9 cellular contexts compared by ENCODE assay signal in genomic region chr7:50660040-50660829, GRCh38.
DNase-seq lines count a peak whose midpoint lies in the region; ATAC-seq lines count a peak whose summit lies in the region.
"Had no signal": no experiment of that assay in that cellular context is flagged by ENCODE, and none has a peak within 500 bp of the region (broad histone marks: within the 10 kb centered on the region; RNA-seq: fewer than 3 reads in every experiment).

No MANE protein-coding gene starts in this region.

- H3K4me3 Mint-ChIP-seq in immature natural killer cell = peak overlapping the region; percentile 82 to 96 (median 88)
- peak overlapping the region; percentile 81 for H3K4me3 Mint-ChIP-seq in stimulated activated effector memory CD8-positive, alpha-beta T cell treated with anti-CD3 and anti-CD28 coated beads, Interleukin-12 subunit alpha, Interleukin-12 subunit beta, amount 100 ng/mL, for 72 hours

- peaks cover 49 to 50% of the 10 kb centered on the region in 2 donors for H3K4me1 Mint-ChIP-seq in immature natural killer cell
- peaks cover 60% of the 10 kb centered on the region for H3K4me1 Mint-ChIP-seq in stimulated activated effector memory CD8-positive, alpha-beta T cell treated with anti-CD3 and anti-CD28 coated beads, Interleukin-12 subunit alpha, Interleukin-12 subunit beta, amount 100 ng/mL, for 72 hours

- peak; percentile 21 for ATAC-seq in HG03196 (IDR thresholded peaks at IDR 0.05; ENCODE audit: unreplicated experiment)
- peak; percentile 64 for ATAC-seq in stimulated activated effector memory CD8-positive, alpha-beta T cell treated with anti-CD3 and anti-CD28 coated beads, Interleukin-12 subunit alpha, Interleukin-12 subunit beta, amount 100 ng/mL, for 72 hours
- ATAC-seq in GM21515 (IDR thresholded peaks at IDR 0.05; ENCODE audit: unreplicated experiment) = no peak
- no peak for ATAC-seq in GM19035 (IDR thresholded peaks at IDR 0.05; ENCODE audit: unreplicated experiment)

- H3K27me3 Mint-ChIP-seq in immature natural killer cell (ENCODE audit: low read depth in 3 of 3) = peaks cover 5 to 9% (median 8%) of the 10 kb centered on the region in 3 donors

- H3K27ac Mint-ChIP-seq in immature natural killer cell = peak overlapping the region; percentile 76 to 96 (median 90)
- peak overlapping the region; percentile 83 for H3K27ac Mint-ChIP-seq in stimulated activated effector memory CD8-positive, alpha-beta T cell treated with anti-CD3 and anti-CD28 coated beads, Interleukin-12 subunit alpha, Interleukin-12 subunit beta, amount 100 ng/mL, for 72 hours

- DNase-seq in activated CD8-positive, alpha-beta memory T cell treated with anti-CD3 and anti-CD28 coated beads, Interleukin-2, amount 50 U/mL, for 1 hour (ENCODE audit: extremely low read depth) = peak; percentile 10
- DNase-seq in immature natural killer cell = peak; percentile 61 to 67 (median 66)
- peak; percentile 17 to 77 for DNase-seq in stimulated activated effector memory CD8-positive, alpha-beta T cell treated with anti-CD3 and anti-CD28 coated beads, Interleukin-12 subunit alpha, Interleukin-12 subunit beta, amount 100 ng/mL, for 72 hours (ENCODE audit: low spot score in 2 of 2)
- no peak for DNase-seq in 8988T
- no peak for DNase-seq in mesenteric fat pad (ENCODE audit: low spot score)
- DNase-seq: SHP77 had no signal

- no peaks in the 10 kb centered on the region for H3K36me3 Mint-ChIP-seq in immature natural killer cell
- H3K36me3 Mint-ChIP-seq in stimulated activated effector memory CD8-positive, alpha-beta T cell treated with anti-CD3 and anti-CD28 coated beads, Interleukin-12 subunit alpha, Interleukin-12 subunit beta, amount 100 ng/mL, for 72 hours = peaks cover 11% of the 10 kb centered on the region

- no peaks in the 10 kb centered on the region for H3K9me3 Mint-ChIP-seq in immature natural killer cell
- H3K9me3 Mint-ChIP-seq in stimulated activated effector memory CD8-positive, alpha-beta T cell treated with anti-CD3 and anti-CD28 coated beads, Interleukin-12 subunit alpha, Interleukin-12 subunit beta, amount 100 ng/mL, for 72 hours = no peaks in the 10 kb centered on the region

Comparison
In these comparisons a context has a peak if more than half of its experiments do, and no peak if none do; other contexts are left out.
1. ATAC-seq: peak in HG03196 (single experiment) and stimulated activated effector memory CD8-positive, alpha-beta T cell treated with anti-CD3 and anti-CD28 coated beads, Interleukin-12 subunit alpha, Interleukin-12 subunit beta, amount 100 ng/mL, for 72 hours (single experiment); none in GM21515 (single experiment) and GM19035 (single experiment).
2. DNase-seq: peak in activated CD8-positive, alpha-beta memory T cell treated with anti-CD3 and anti-CD28 coated beads, Interleukin-2, amount 50 U/mL, for 1 hour (single experiment), immature natural killer cell (3 of 3) and stimulated activated effector memory CD8-positive, alpha-beta T cell treated with anti-CD3 and anti-CD28 coated beads, Interleukin-12 subunit alpha, Interleukin-12 subunit beta, amount 100 ng/mL, for 72 hours (2 of 2); none in 8988T (single experiment) and mesenteric fat pad (single experiment).